Comparison of ENCODE assay signal across 8 cellular contexts in genomic region chr12:105382771-105383632, GRCh38. TPM values are rescaled to one million over a fixed set of nuclear protein-coding genes. Genes with fewer than 3 reads are reported as not detected.
DNase-seq lines count a peak whose midpoint lies in the region; ATAC-seq and TF ChIP-seq lines count a peak whose summit lies in the region.

No MANE protein-coding gene starts in this region.

- H3K27ac ChIP-seq in OCI-LY3 (ENCODE audit: low read length) (no peak overlapping the region), colonic mucosa (no peak overlapping the region), left lung (no peak overlapping the region), thyroid gland (no peak overlapping the region)

- peaks cover 4% of the 10 kb centered on the region; the same call in 1 of the 2 replicates for H3K4me1 ChIP-seq in OCI-LY3 (ENCODE audit: low read length)
- H3K4me1 ChIP-seq in colonic mucosa, result no peaks in the 10 kb centered on the region
- H3K4me1 ChIP-seq in left lung, result no peaks in the 10 kb centered on the region
- peaks cover 3 to 5% of the 10 kb centered on the region in 2 donors for H3K4me1 ChIP-seq in thyroid gland

- H3K9ac ChIP-seq in OCI-LY3 (ENCODE audit: low read length) (peak overlapping the region; percentile 26), colonic mucosa (ENCODE audit: low read depth in 2 of 2, low read length in 2 of 2) (no peak overlapping the region)

- intact Hi-C loops in colonic mucosa (cut with DNase I), result loop anchor here (5.0 kb wide), 1 partner anchor 106 kb away; no protein-coding TSS in a partner anchor
- intact Hi-C loops in left lung (cut with DNase I), result no loop called here
- intact Hi-C loops in thyroid gland (cut with DNase I), result no loop called here

- H3K4me2 ChIP-seq in OCI-LY3 (ENCODE audit: low read length), result peak overlapping the region; percentile 80

- TF ChIP-seq POLR2A in thyroid gland (IDR thresholded peaks at IDR 0.05), result no peak

- peak overlapping the region; percentile 63 for H2AFZ ChIP-seq in OCI-LY3 (ENCODE audit: low read depth, low read length)

- TF ChIP-seq CTCF in OCI-LY3 (IDR thresholded peaks at IDR 0.05; ENCODE audit: low read depth, low read length) (peak; percentile 88), colonic mucosa (IDR thresholded peaks at IDR 0.05) (peak; percentile 76), left lung (IDR thresholded peaks at IDR 0.05) (peak; percentile 69 to 76), thyroid gland (IDR thresholded peaks at IDR 0.05) (peak; percentile 33 to 86 (median 75))

- no peaks in the 10 kb centered on the region for H3K79me2 ChIP-seq in OCI-LY3 (ENCODE audit: low read length)

- peak overlapping the region; percentile 73 for H3K4me3 ChIP-seq in OCI-LY3 (ENCODE audit: low read length)
- H3K4me3 ChIP-seq in colonic mucosa, result no peak overlapping the region
- no peak overlapping the region for H3K4me3 ChIP-seq in left lung
- no peak overlapping the region for H3K4me3 ChIP-seq in thyroid gland (replicated peaks in 1 of 3)

- peak; percentile 74 for DNase-seq in SIG-M5 treated with dmso at 0.1 percent for 504 hours (lab: John Stamatoyannopoulos, UW; ENCODE audit: unreplicated experiment)
- no peak for DNase-seq in SIG-M5 (lab: John Stamatoyannopoulos, UW)
- DNase-seq in HuH-7.5 (ENCODE audit: low spot score), result peak; percentile 64
- peak; percentile 40 for DNase-seq in colonic mucosa
- no peak for DNase-seq in left lung
- no peak for DNase-seq in thyroid gland

- 20 to 23% methylated on average over 18 of the region's 18 CpGs for WGBS in thyroid gland, 2 donors

- H3K27me3 ChIP-seq in OCI-LY3 (ENCODE audit: low read depth, low read length) (no peaks in the 10 kb centered on the region), colonic mucosa (no peaks in the 10 kb centered on the region), left lung (no peaks in the 10 kb centered on the region), thyroid gland (no peaks in the 10 kb centered on the region)

- ATAC-seq in left lung (peak; percentile 93), GM19035 (IDR thresholded peaks at IDR 0.05; ENCODE audit: unreplicated experiment) (no peak)

- no peaks in the 10 kb centered on the region for H4K20me1 ChIP-seq in OCI-LY3 (ENCODE audit: insufficient read depth, low read length)

- H3K36me3 ChIP-seq in OCI-LY3 (replicated peaks; ENCODE audit: low read depth, low read length), result no peaks in the 10 kb centered on the region
- H3K36me3 ChIP-seq in colonic mucosa, result no peaks in the 10 kb centered on the region
- H3K36me3 ChIP-seq in left lung, result no peaks in the 10 kb centered on the region
- no peaks in the 10 kb centered on the region for H3K36me3 ChIP-seq in thyroid gland

- H3K9me3 ChIP-seq in OCI-LY3 (ENCODE audit: insufficient read depth, low read length) (no peaks in the 10 kb centered on the region), colonic mucosa (no peaks in the 10 kb centered on the region), left lung (no peaks in the 10 kb centered on the region), thyroid gland (no peaks in the 10 kb centered on the region)

RNA-seq across cellular contexts. Expression of gene C12orf75, which starts 52.5 kb away (rescaled TPM):
- total RNA-seq in colonic mucosa, result 100 to 1,000 TPM in 1 of 2 donors, 10 to 100 TPM in 1; 77.9 to 109 TPM
- total RNA-seq in left lung, result 10 to 100 TPM; 16.2 to 17.0 TPM
- total RNA-seq in thyroid gland, result 1 to 10 TPM; 1.9 to 5.8 (median 4.3) TPM

Comparison
In these comparisons a context has a peak if more than half of its experiments do, and no peak if none do; other contexts are left out.
1. DNase-seq: peak in SIG-M5 treated with dmso at 0.1 percent for 504 hours (single experiment), HuH-7.5 (single experiment) and colonic mucosa (single experiment); none in SIG-M5 (single experiment), left lung (0 of 2) and thyroid gland (0 of 2).
2. RNA of gene C12orf75, which starts 52.5 kb away (total RNA-seq): 77.9 to 109 TPM in colonic mucosa; 16.2 to 17.0 TPM in left lung and 1.9 to 5.8 TPM in thyroid gland; every median in the first group is over 4 times any median in the second.
3. Peak in every context shown above with its lines, with median percentiles within 50 percentile points of each other: CTCF ChIP-seq.